ENCODE assay signal across 1 cellular context in the genomic region with DNA sequence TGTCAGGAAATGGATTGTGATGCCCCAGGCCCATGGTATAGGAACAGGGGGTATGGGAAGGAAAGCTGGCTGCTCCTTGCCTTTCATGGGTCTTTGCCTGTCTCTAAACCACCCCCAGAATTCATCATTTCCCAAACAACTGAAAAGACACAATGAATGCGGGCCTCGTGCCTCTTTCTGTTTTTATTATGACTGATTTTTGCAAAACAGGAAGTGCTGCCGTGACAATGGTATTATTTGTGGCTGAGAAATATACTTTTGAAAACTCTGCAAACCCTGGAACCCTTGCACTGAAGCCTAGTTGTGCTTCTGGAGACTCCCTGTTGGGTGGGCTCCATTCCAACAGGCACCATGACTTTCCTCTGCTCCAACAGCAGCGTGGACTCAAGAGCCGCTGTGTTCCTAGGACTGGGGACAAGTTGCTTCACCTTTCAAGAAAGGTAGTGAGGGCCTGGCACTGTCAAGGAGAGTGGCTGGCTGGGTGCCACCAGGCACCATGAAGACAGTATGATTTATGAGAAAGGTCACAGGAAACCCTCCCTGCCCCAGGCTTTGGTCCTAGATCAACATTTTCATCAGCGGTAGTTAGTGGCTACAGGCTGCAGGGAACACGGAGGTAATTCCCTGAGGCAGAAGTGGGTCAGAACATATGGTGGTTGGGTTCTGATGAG.
TF ChIP-seq lines count a peak whose summit lies in the region.

No MANE protein-coding gene starts in this region.

TF ChIP-seq in SK-N-SH treated with all-trans-retinoic acid at 6 μM for 48 hours, 23 proteins besides CTCF, POLR2A, EP300 and RAD21 (continued from another document):
- TF ChIP-seq ARNTL (CRISPR knock-in tag; IDR thresholded peaks at IDR 0.05; ENCODE audit: borderline replicate concordance, low read depth): no peak
- no peak for TF ChIP-seq TCF4 (CRISPR knock-in tag; IDR thresholded peaks at IDR 0.05; ENCODE audit: borderline replicate concordance)
- TF ChIP-seq ISL1 (CRISPR knock-in tag; IDR thresholded peaks at IDR 0.05): no peak
- no peak for TF ChIP-seq OSR1 (CRISPR knock-in tag; IDR thresholded peaks at IDR 0.05)
